ENCODE assay signal across 8 cellular contexts in the genomic region with DNA sequence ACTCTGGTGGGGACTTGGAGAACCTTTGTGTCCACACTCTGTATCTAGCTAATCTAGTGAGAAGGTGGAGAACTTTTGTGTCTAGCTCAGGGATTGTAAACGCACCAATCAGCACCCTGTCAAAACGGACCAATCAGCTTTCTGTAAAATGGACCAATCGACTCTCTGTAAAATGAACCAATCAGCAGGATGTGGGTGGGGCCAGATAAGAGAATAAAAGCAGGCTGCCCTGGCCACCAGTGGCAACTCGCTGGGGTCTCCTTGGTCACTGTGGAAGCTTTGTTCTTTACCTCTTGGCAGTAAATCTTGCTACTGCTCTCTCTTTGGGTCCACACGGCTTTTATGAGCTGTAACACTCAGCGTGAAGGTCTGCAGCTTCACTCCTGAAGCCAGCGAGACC. TPM values are rescaled to one million over a fixed set of nuclear protein-coding genes. Genes with fewer than 3 reads are reported as not detected.
"Had no signal": no experiment of that assay in that cellular context is flagged by ENCODE, and none has a peak within 500 bp of the region (broad histone marks: within the 10 kb centered on the region; RNA-seq: fewer than 3 reads in every experiment).

No MANE protein-coding gene starts in this region.

RNA-seq across cellular contexts. Expression of gene TNFSF11, which starts 13.6 kb away (rescaled TPM):
- total RNA-seq: activated naive CD8-positive, alpha-beta T cell treated with anti-CD3 and anti-CD28 coated beads, Interleukin-2, amount 10 ng/mL, durations not matched to agents 7 days and 5 days; adrenal gland; ascending aorta; astrocyte; cardiac muscle cell; cardiac septum; cerebellum had no signal
- polyA plus RNA-seq: adrenal gland, aorta, cardiac muscle cell had no signal
